Comparison of ENCODE assay signal across 1 cellular context in genomic region chr11:119019996-119020395, GRCh38.
TF ChIP-seq lines count a peak whose summit lies in the region.

No MANE protein-coding gene starts in this region.

TF ChIP-seq in H1, 55 proteins besides CTCF, POLR2A, EP300 and RAD21:
- TF ChIP-seq BRCA1 (IDR thresholded peaks at IDR 0.05; ENCODE audit: low read depth, low read length) (no peak), TEAD4 (IDR thresholded peaks at IDR 0.05; ENCODE audit: low read depth, low read length) (no peak), SP4 (IDR thresholded peaks at IDR 0.05; ENCODE audit: low read length) (no peak), YY1 (IDR thresholded peaks at IDR 0.05; ENCODE audit: low read depth, low read length) (no peak), NRF1 (IDR thresholded peaks at IDR 0.05; ENCODE audit: low read depth, low read length) (no peak), CREB1 (IDR thresholded peaks at IDR 0.05) (no peak), SIX5 (IDR thresholded peaks at IDR 0.05; ENCODE audit: low read depth, low read length) (no peak), EZH2 (IDR thresholded peaks at IDR 0.05; ENCODE audit: low read depth, low read length, severe bottlenecking) (no peak), TCF12 (IDR thresholded peaks at IDR 0.05; ENCODE audit: low read depth, low read length) (no peak), CBX8 (IDR thresholded peaks at IDR 0.05; ENCODE audit: borderline replicate concordance, low read depth, low read length) (no peak), POU5F1 (IDR thresholded peaks at IDR 0.05; ENCODE audit: low read depth, low read length) (no peak), USF2 (IDR thresholded peaks at IDR 0.05; ENCODE audit: low read length) (no peak), CHD1 (IDR thresholded peaks at IDR 0.05; ENCODE audit: low read depth, low read length) (no peak), BACH1 (IDR thresholded peaks at IDR 0.05; ENCODE audit: low read length) (no peak), MAFK (IDR thresholded peaks at IDR 0.05; ENCODE audit: low read depth, low read length) (no peak), RFX5 (IDR thresholded peaks at IDR 0.05; ENCODE audit: borderline replicate concordance, low read depth, low read length) (no peak), EGR1 (IDR thresholded peaks at IDR 0.05; ENCODE audit: borderline replicate concordance, low read depth, low read length) (no peak), SRF (IDR thresholded peaks at IDR 0.05; ENCODE audit: low read depth, low read length) (no peak), JUND (IDR thresholded peaks at IDR 0.05; ENCODE audit: low read length) (no peak)
- TF ChIP-seq, protein P1, sequence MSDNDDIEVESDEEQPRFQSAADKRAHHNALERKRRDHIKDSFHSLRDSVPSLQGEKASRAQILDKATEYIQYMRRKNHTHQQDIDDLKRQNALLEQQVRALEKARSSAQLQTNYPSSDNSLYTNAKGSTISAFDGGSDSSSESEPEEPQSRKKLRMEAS (IDR thresholded peaks at IDR 0.05): no peak
